ENCODE assay signal across 27 cellular contexts in genomic region chr17:49201481-49201927, GRCh38. TPM values are rescaled to one million over a fixed set of nuclear protein-coding genes. Genes with fewer than 3 reads are reported as not detected.
DNase-seq lines count a peak whose midpoint lies in the region; ATAC-seq and TF ChIP-seq lines count a peak whose summit lies in the region.
"Had no signal": no experiment of that assay in that cellular context is flagged by ENCODE, and none has a peak within 500 bp of the region (broad histone marks: within the 10 kb centered on the region; RNA-seq: fewer than 3 reads in every experiment).

No MANE protein-coding gene starts in this region.

- TF ChIP-seq CTCF in fibroblast of the aortic adventitia (IDR thresholded peaks at IDR 0.05; ENCODE audit: insufficient read depth, low read length): no peak

- H3K4me1 ChIP-seq in right cardiac atrium (ENCODE audit: control insufficient read depth, insufficient read depth, low read length) (no peaks in the 10 kb centered on the region), trophoblast cell (ENCODE audit: control insufficient read depth in 1 of 2, insufficient read depth in 2 of 2, low read length in 2 of 2) (no peaks in the 10 kb centered on the region)
- H3K4me1 ChIP-seq: vagina had no signal

- no peaks in the 10 kb centered on the region for H3K79me2 ChIP-seq in trophoblast cell (ENCODE audit: control insufficient read depth, insufficient read depth, low read length, poor library complexity)

- H3K9me3 ChIP-seq in right cardiac atrium (ENCODE audit: control insufficient read depth, low read length) (no peaks in the 10 kb centered on the region), trophoblast cell (ENCODE audit: insufficient read depth, low read depth, low read length) (no peaks in the 10 kb centered on the region)
- H3K9me3 ChIP-seq: A549, HAP-1, vagina had no signal

- H4K12ac ChIP-seq in trophoblast cell (ENCODE audit: low read depth, low read length): no peak overlapping the region

- no peak overlapping the region for H3K9ac ChIP-seq in trophoblast cell (ENCODE audit: low read length)

- no peaks in the 10 kb centered on the region for H3K27me3 ChIP-seq in right cardiac atrium (ENCODE audit: control insufficient read depth, insufficient read depth)
- no peaks in the 10 kb centered on the region for H3K27me3 ChIP-seq in trophoblast cell (ENCODE audit: insufficient read depth, low read length)
- H3K27me3 ChIP-seq: vagina had no signal

- H3K4me2 ChIP-seq in trophoblast cell (ENCODE audit: low read length): no peak overlapping the region
- H3K4me2 ChIP-seq: A549 had no signal

- no peak overlapping the region for H3K14ac ChIP-seq in trophoblast cell (ENCODE audit: low read length)

- H3K23ac ChIP-seq in trophoblast cell (ENCODE audit: low read length): no peak overlapping the region

- ATAC-seq in right cardiac atrium: peak in 1 of 2 donors; percentile 61
- ATAC-seq in Right ventricle myocardium inferior: no peak
- ATAC-seq in HG03442 (IDR thresholded peaks at IDR 0.05; ENCODE audit: unreplicated experiment): no peak
- ATAC-seq: A549; effector memory CD8-positive, alpha-beta T cell; K562; natural killer cell treated with Interleukin-12 subunit alpha and Interleukin-12 subunit beta and Interleukin-15 and Interleukin-18, amount 100 ng/mL, for 72 hours had no signal

- no peak overlapping the region for H4K8ac ChIP-seq in trophoblast cell (ENCODE audit: low read depth, low read length)

- H3K4me3 ChIP-seq in right cardiac atrium (ENCODE audit: low read length): no peak overlapping the region
- no peak overlapping the region for H3K4me3 ChIP-seq in fibroblast of the aortic adventitia (ENCODE audit: low read depth, low read length)
- H3K4me3 ChIP-seq in trophoblast cell (ENCODE audit: low read depth, low read length): no peak overlapping the region
- H3K4me3 ChIP-seq: A549, HAP-1, K562, vagina had no signal

- no peak overlapping the region for H4K91ac ChIP-seq in trophoblast cell (ENCODE audit: low read depth, low read length)

- H2BK120ac ChIP-seq in trophoblast cell (ENCODE audit: insufficient read depth, low read length, poor library complexity): no peak overlapping the region

- WGBS in right cardiac atrium: 54% methylated on average over 8 of the region's 8 CpGs
- WGBS in trophoblast cell (ENCODE audit: extremely low coverage, insufficient coverage, insufficient read length): no CpG with 5 or more reads among the region's 8 CpGs

- no peak overlapping the region for H3K18ac ChIP-seq in trophoblast cell (ENCODE audit: low read length)

- H2AK5ac ChIP-seq in trophoblast cell (ENCODE audit: low read length): no peak overlapping the region

- no peak overlapping the region for H2BK12ac ChIP-seq in trophoblast cell (ENCODE audit: low read length)

- H2BK5ac ChIP-seq in trophoblast cell (ENCODE audit: low read depth, low read length, poor library complexity): no peak overlapping the region

- no peaks in the 10 kb centered on the region for H3K36me3 ChIP-seq in trophoblast cell (ENCODE audit: control insufficient read depth in 1 of 2, insufficient read depth in 2 of 2, low read length in 2 of 2)
- H3K36me3 ChIP-seq: HAP-1, vagina had no signal

- H3K79me1 ChIP-seq in trophoblast cell (ENCODE audit: low read length): no peaks in the 10 kb centered on the region

- DNase-seq in right cardiac atrium (no peak), Right ventricle myocardium inferior (ENCODE audit: missing footprints) (no peak), amniotic epithelial cell (ENCODE audit: low read depth) (peak; percentile 28), fibroblast of the aortic adventitia (ENCODE audit: low read depth) (peak; percentile 64), cerebellar nuclear complex (lab: John Stamatoyannopoulos, UW) (no peak), trophoblast cell (no peak)
- DNase-seq in stimulated activated CD4-positive, alpha-beta T cell treated with anti-CD3 and anti-CD28 coated beads, Interleukin-1b, Interleukin-23, amount 100 ng/mL, for 48 hours: no peak
- DNase-seq: activated CD4-positive, alpha-beta T cell treated with anti-CD3 and anti-CD28 coated beads, Interleukin-2, amount 10 ng/mL, durations not matched to agents 24 days and 14 days; activated gamma-delta T cell; amniotic stem cell; DMS153; effector memory CD8-positive, alpha-beta T cell; hypothalamus; mesendoderm; MV-4-11; NCI-H187; NCI-H446 treated with DMSO at 0.1 percent for 48 hours; small intestine had no signal

- H3K4ac ChIP-seq in trophoblast cell (ENCODE audit: low read depth, low read length): no peak overlapping the region

- intact Hi-C loops in right cardiac atrium (cut with DNase I): no loop called here
- intact Hi-C loops in Right ventricle myocardium inferior (cut with DNase I): no loop called here

- H3K27ac ChIP-seq in right cardiac atrium (ENCODE audit: low read length): peak overlapping the region; percentile 33
- H3K27ac ChIP-seq in trophoblast cell (ENCODE audit: low read depth, low read length): no peak overlapping the region
- H3K27ac ChIP-seq: A549, vagina had no signal

- no peak overlapping the region for H2AFZ ChIP-seq in trophoblast cell (ENCODE audit: insufficient read depth, low read length, poor library complexity)

RNA-seq across cellular contexts. Expression of gene GNGT2, which starts 8.9 kb away (rescaled TPM):
- total RNA-seq in right cardiac atrium (1 to 10 TPM; 1.6 to 2.1 (median 1.9) TPM), Right ventricle myocardium inferior (2.5 TPM), fibroblast of the aortic adventitia (ENCODE audit: low replicate concordance) (0.45 TPM in 1 of 2 replicates, not detected in the other)
- polyA plus RNA-seq in right cardiac atrium: 2.7 TPM
- polyA plus RNA-seq in trophoblast cell (2013): 0.23 and 0.24 TPM in 2 replicates
- total RNA-seq: chondrocyte, K562 had no signal
- polyA plus RNA-seq: K562 had no signal

RNA-seq across cellular contexts. Expression of gene ABI3, which starts 9.0 kb away (rescaled TPM):
- total RNA-seq in right cardiac atrium (10 to 100 TPM in 1 of 4 donors, 1 to 10 TPM in 3; 5.7 to 11.4 (median 8.4) TPM), Right ventricle myocardium inferior (6.3 TPM), fibroblast of the aortic adventitia (ENCODE audit: low replicate concordance) (0.18 TPM in 1 of 2 replicates, not detected in the other)
- 4.6 TPM for polyA plus RNA-seq in right cardiac atrium
- 0.15 and 0.21 TPM in 2 replicates for polyA plus RNA-seq in trophoblast cell (2013)
- total RNA-seq: chondrocyte, K562 had no signal
- polyA plus RNA-seq: A549, K562 had no signal

RNA-seq across cellular contexts. Expression of gene PHOSPHO1, which starts 29.1 kb away (rescaled TPM):
- under 1 TPM; 0.39 to 0.99 (median 0.62) TPM for total RNA-seq in right cardiac atrium
- polyA plus RNA-seq in right cardiac atrium: 1.1 TPM
- 0.78 TPM for total RNA-seq in Right ventricle myocardium inferior
- 0.09 TPM in 1 of 2 replicates, not detected in the other for total RNA-seq in fibroblast of the aortic adventitia (ENCODE audit: low replicate concordance)
- 86.2 and 88.4 TPM in 2 replicates for polyA plus RNA-seq in trophoblast cell (2013)
- total RNA-seq: activated CD4-positive, alpha-beta T cell treated with anti-CD3 and anti-CD28 coated beads, Interleukin-2, amount 10 ng/mL, durations not matched to agents 24 days and 14 days; chondrocyte; kidney epithelial cell; natural killer cell treated with Interleukin-12 subunit alpha and Interleukin-12 subunit beta and Interleukin-15 and Interleukin-18, amount 100 ng/mL, for 72 hours; subcutaneous adipose tissue; vagina had no signal

Comparison
In these comparisons a context has a peak if more than half of its experiments do, and no peak if none do; other contexts are left out.
1. DNase-seq: peak in amniotic epithelial cell (single experiment) and fibroblast of the aortic adventitia (single experiment); none in right cardiac atrium (0 of 3), Right ventricle myocardium inferior (single experiment), cerebellar nuclear complex (0 of 2), stimulated activated CD4-positive, alpha-beta T cell treated with anti-CD3 and anti-CD28 coated beads, Interleukin-1b, Interleukin-23, amount 100 ng/mL, for 48 hours (single experiment) and trophoblast cell (0 of 2).